In the genomic region with DNA sequence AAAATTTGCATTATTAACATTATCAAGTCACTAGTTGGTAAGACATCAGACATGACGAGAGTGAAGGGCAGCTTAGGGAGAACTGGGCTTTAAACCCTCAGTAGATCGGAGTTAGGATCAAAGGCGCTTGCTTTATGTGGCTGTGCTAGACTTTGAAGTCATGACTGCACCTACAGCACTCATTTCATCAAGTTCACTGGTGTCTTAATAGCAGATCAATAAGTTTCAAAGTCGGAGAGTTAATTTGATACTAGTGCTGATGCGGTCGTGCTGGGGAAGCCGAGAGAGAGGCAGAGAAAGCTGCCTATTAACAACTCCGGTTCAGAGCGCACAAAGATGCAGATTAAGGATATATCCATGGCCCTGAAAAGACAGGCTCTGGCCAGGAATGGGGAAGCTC, we compare ENCODE assay signal across 19 cellular contexts.
DNase-seq lines count a peak whose midpoint lies in the region; ATAC-seq, FAIRE-seq and TF ChIP-seq lines count a peak whose summit lies in the region.
"Had no signal": no experiment of that assay in that cellular context is flagged by ENCODE, and none has a peak within 500 bp of the region (broad histone marks: within the 10 kb centered on the region; RNA-seq: fewer than 3 reads in every experiment).

No MANE protein-coding gene starts in this region.

- H3K27ac Mint-ChIP-seq in GM23338, result no peak overlapping the region
- H3K27ac Mint-ChIP-seq in activated naive CD8-positive, alpha-beta T cell treated with anti-CD3 and anti-CD28 coated beads, Interleukin-2, amount 50 U/mL, for 24 hours, result no peak overlapping the region
- H3K27ac Mint-ChIP-seq: CD14-positive monocyte; CD8-positive, alpha-beta T cell had no signal

- H3K27me3 ChIP-seq in GM23338 (ENCODE audit: insufficient read depth), result no peaks in the 10 kb centered on the region
- no peaks in the 10 kb centered on the region for H3K27me3 ChIP-seq in mesendoderm (ENCODE audit: insufficient read depth, low read length, poor library complexity)
- no peaks in the 10 kb centered on the region for H3K27me3 ChIP-seq in small intestine (ENCODE audit: control insufficient read depth in 2 of 2, insufficient read depth in 2 of 2, low read length in 2 of 2)
- H3K27me3 ChIP-seq in stomach, result no peaks in the 10 kb centered on the region

- ATAC-seq in GM23338, result no peak
- peak; percentile 63 for ATAC-seq in left lobe of liver
- ATAC-seq in activated naive CD8-positive, alpha-beta T cell treated with anti-CD3 and anti-CD28 coated beads, Interleukin-2, amount 50 U/mL, for 24 hours, result no peak
- ATAC-seq in GM19463 (IDR thresholded peaks at IDR 0.05; ENCODE audit: unreplicated experiment), result no peak
- ATAC-seq: CD8-positive, alpha-beta T cell had no signal

- H3K27me3 Mint-ChIP-seq in GM23338 (ENCODE audit: insufficient read depth, low read depth, poor library complexity), result peaks cover 2% of the 10 kb centered on the region
- H3K27me3 Mint-ChIP-seq in activated naive CD8-positive, alpha-beta T cell treated with anti-CD3 and anti-CD28 coated beads, Interleukin-2, amount 50 U/mL, for 24 hours, result peaks cover 35% of the 10 kb centered on the region

- H2AFZ ChIP-seq in GM23338 (no peak overlapping the region), OCI-LY7 (ENCODE audit: low read length) (no peak overlapping the region)

- WGBS in mesendoderm (ENCODE audit: extremely low coverage, insufficient coverage, low lambda C conversion rate), result no CpG with 5 or more reads among the region's 9 CpGs
- WGBS in small intestine, 3 donors, result 35 to 77% (median 65%) methylated on average over 9 of the region's 9 CpGs
- WGBS in stomach, 5 donors, result 88 to 96% (median 93%) methylated on average over 9 of the region's 9 CpGs

- no peak overlapping the region for H3K23ac ChIP-seq in mesendoderm (ENCODE audit: low read length)

- H3K4me2 ChIP-seq in GM23338 (0 out of 2 replicates have a peak overlapping the region, but pooled peaks have one; percentile 1), mesendoderm (ENCODE audit: low read length) (no peak overlapping the region), OCI-LY7 (ENCODE audit: low read length) (no peak overlapping the region)
- H3K4me2 ChIP-seq: BLaER1 had no signal

- no peak for TF ChIP-seq CTCF in GM23338 (conservative IDR thresholded peaks at IDR 0.05; ENCODE audit: low read depth in 2 of 2)
- TF ChIP-seq CTCF in OCI-LY7 (conservative IDR thresholded peaks at IDR 0.05; ENCODE audit: low read length), result no peak
- TF ChIP-seq CTCF in stomach (IDR thresholded peaks at IDR 0.05), result no peak

- POLR2A ChIA-PET in OCI-LY7 (lab: Charles Lee), result no interaction called here

- no TSS peak for BruUV-seq in OCI-LY7 (replicated peaks; lab: Mats Ljungman, UMichigan)

- no peaks in the 10 kb centered on the region for H3K36me3 Mint-ChIP-seq in GM23338 (ENCODE audit: low read depth)
- H3K36me3 Mint-ChIP-seq in activated naive CD8-positive, alpha-beta T cell treated with anti-CD3 and anti-CD28 coated beads, Interleukin-2, amount 50 U/mL, for 24 hours (ENCODE audit: low read depth), result no peaks in the 10 kb centered on the region
- H3K36me3 Mint-ChIP-seq: CD8-positive, alpha-beta T cell had no signal

- TF ChIP-seq EP300 in stomach (IDR thresholded peaks at IDR 0.05), result no peak

- no peak overlapping the region for H3K56ac ChIP-seq in mesendoderm (ENCODE audit: low read length)

- CTCF ChIA-PET in OCI-LY7 (lab: Charles Lee; ENCODE audit: unreplicated experiment), result no interaction called here

- no peak overlapping the region for H4K5ac ChIP-seq in mesendoderm (ENCODE audit: low read length)

- H3K9me3 ChIP-seq in small intestine (ENCODE audit: control insufficient read depth, low read depth), result no peaks in the 10 kb centered on the region
- H3K9me3 ChIP-seq in OCI-LY7 (ENCODE audit: low read length), result no peaks in the 10 kb centered on the region
- no peaks in the 10 kb centered on the region for H3K9me3 ChIP-seq in stomach

- FAIRE-seq in small intestine (lab: Jason Lieb, UNC), result no peak
- FAIRE-seq: G401.6, GM12891, GM19239, HTR-8/SVneo had no signal

- peaks cover 83% of the 10 kb centered on the region for H3K4me1 ChIP-seq in GM23338 (ENCODE audit: insufficient read depth)
- H3K4me1 ChIP-seq in mesendoderm (ENCODE audit: control insufficient read depth, low read depth, low read length), result peaks cover 10% of the 10 kb centered on the region
- peaks cover 0 to 4% of the 10 kb centered on the region in 2 donors for H3K4me1 ChIP-seq in small intestine (ENCODE audit: control insufficient read depth in 2 of 2, insufficient read depth in 1 of 2, low read depth in 1 of 2, low read length in 1 of 2)
- H3K4me1 ChIP-seq in OCI-LY7 (ENCODE audit: insufficient read depth, low read length, poor library complexity, severe bottlenecking), result no peaks in the 10 kb centered on the region
- peaks cover 0 to 42% (median 19%) of the 10 kb centered on the region in 4 donors for H3K4me1 ChIP-seq in stomach

- H3K9me3 Mint-ChIP-seq in GM23338, result no peaks in the 10 kb centered on the region
- H3K9me3 Mint-ChIP-seq in activated naive CD8-positive, alpha-beta T cell treated with anti-CD3 and anti-CD28 coated beads, Interleukin-2, amount 50 U/mL, for 24 hours, result no peaks in the 10 kb centered on the region
- H3K9me3 Mint-ChIP-seq: CD8-positive, alpha-beta T cell had no signal

- H3K79me2 ChIP-seq in GM23338 (replicated peaks; ENCODE audit: insufficient read depth) (peaks cover 95% of the 10 kb centered on the region), mesendoderm (ENCODE audit: control insufficient read depth, insufficient read depth, low read length) (no peaks in the 10 kb centered on the region), OCI-LY7 (ENCODE audit: insufficient read depth, low read depth, low read length) (no peaks in the 10 kb centered on the region)

- no peak overlapping the region for H2BK5ac ChIP-seq in mesendoderm (ENCODE audit: low read length)

- H3K18ac ChIP-seq in mesendoderm (ENCODE audit: low read length), result no peak overlapping the region

- H3K4me3 Mint-ChIP-seq in GM23338, result no peak overlapping the region
- H3K4me3 Mint-ChIP-seq in activated naive CD8-positive, alpha-beta T cell treated with anti-CD3 and anti-CD28 coated beads, Interleukin-2, amount 50 U/mL, for 24 hours, result no peak overlapping the region
- H3K4me3 Mint-ChIP-seq: CD8-positive, alpha-beta T cell had no signal

- H3K79me1 ChIP-seq in mesendoderm (ENCODE audit: low read length), result peaks cover 2% of the 10 kb centered on the region

- H3K9ac ChIP-seq in mesendoderm (ENCODE audit: low read length), result no peak overlapping the region
- H3K9ac ChIP-seq: BLaER1 had no signal

- intact Hi-C loops in OCI-LY7 (cut with micrococcal nuclease; ENCODE audit: unreplicated experiment) (no loop called here), stomach (cut with DNase I; ENCODE audit: low total_unique reads) (loop anchor here (10.0 kb wide), 1 partner anchor 398 kb away; no protein-coding TSS in a partner anchor)

- H3K4ac ChIP-seq in mesendoderm (ENCODE audit: low read depth, low read length), result peak overlapping the region; percentile 52

- H2BK15ac ChIP-seq in mesendoderm (replicated peaks; ENCODE audit: low read depth), result no peak overlapping the region

- H2AK5ac ChIP-seq in mesendoderm (ENCODE audit: low read length), result no peak overlapping the region

- H3K4me3 ChIP-seq in GM23338, result no peak overlapping the region
- no peak overlapping the region for H3K4me3 ChIP-seq in mesendoderm (ENCODE audit: low read length)
- no peak overlapping the region for H3K4me3 ChIP-seq in small intestine (ENCODE audit: low read depth in 1 of 2, low read length in 2 of 2)
- H3K4me3 ChIP-seq in OCI-LY7 (ENCODE audit: low read depth, low read length, poor library complexity, severe bottlenecking), result no peak overlapping the region
- no peak overlapping the region for H3K4me3 ChIP-seq in stomach
- H3K4me3 ChIP-seq: BLaER1 had no signal

- H3F3A ChIP-seq in GM23338 (replicated peaks; ENCODE audit: low read depth), result 0 out of 2 replicates have a peak, but pooled peaks cover 1% of the 10 kb centered on the region

- no peak for DNase-seq in GM23338 (ENCODE audit: low spot score)
- DNase-seq in left lobe of liver (ENCODE audit: low spot score), result no peak
- no peak for DNase-seq in mesendoderm
- DNase-seq in small intestine, result peak; percentile 75
- no peak for DNase-seq in activated naive CD8-positive, alpha-beta T cell treated with anti-CD3 and anti-CD28 coated beads, Interleukin-2, amount 50 U/mL, for 24 hours
- no peak for DNase-seq in OCI-LY7 (ENCODE audit: low spot score)
- no peak for DNase-seq in stomach
- DNase-seq: 8988T; CD8-positive, alpha-beta T cell; DMS 273 treated with DMSO at 0.1 percent for 48 hours; GOT3; H7 had no signal

- no peak for TF ChIP-seq POLR2A in stomach (IDR thresholded peaks at IDR 0.05)

- peaks cover 63% of the 10 kb centered on the region for H4K20me1 ChIP-seq in GM23338 (replicated peaks; ENCODE audit: insufficient read depth)
- H4K20me1 ChIP-seq in OCI-LY7 (ENCODE audit: insufficient read depth, low read length), result no peaks in the 10 kb centered on the region

- H3K36me3 ChIP-seq in GM23338 (ENCODE audit: insufficient read depth) (no peaks in the 10 kb centered on the region), mesendoderm (ENCODE audit: control insufficient read depth, insufficient read depth, low read length) (no peaks in the 10 kb centered on the region), small intestine (ENCODE audit: control insufficient read depth in 2 of 2, insufficient read depth in 2 of 2, low read length in 2 of 2) (peaks cover 0 to 2% of the 10 kb centered on the region in 2 donors), OCI-LY7 (ENCODE audit: insufficient read depth, low read length) (no peaks in the 10 kb centered on the region), stomach (no peaks in the 10 kb centered on the region)

- peaks cover 79% of the 10 kb centered on the region for H3K4me1 Mint-ChIP-seq in GM23338
- peaks cover 5% of the 10 kb centered on the region for H3K4me1 Mint-ChIP-seq in activated naive CD8-positive, alpha-beta T cell treated with anti-CD3 and anti-CD28 coated beads, Interleukin-2, amount 50 U/mL, for 24 hours

- H3K27ac ChIP-seq in GM23338 (ENCODE audit: low read depth), result no peak overlapping the region
- no peak overlapping the region for H3K27ac ChIP-seq in mesendoderm (ENCODE audit: low read depth, low read length)
- no peak overlapping the region for H3K27ac ChIP-seq in small intestine (ENCODE audit: low read depth in 1 of 2, low read length in 1 of 2)
- H3K27ac ChIP-seq in OCI-LY7 (ENCODE audit: low read depth, low read length, poor library complexity, severe bottlenecking), result no peak overlapping the region
- H3K27ac ChIP-seq in stomach, result no peak overlapping the region
- H3K27ac ChIP-seq: BLaER1 had no signal

- no peak overlapping the region for H4K8ac ChIP-seq in mesendoderm (ENCODE audit: low read depth, low read length)

- no peak overlapping the region for H2BK120ac ChIP-seq in mesendoderm (ENCODE audit: low read depth, low read length)

- H3K9me2 ChIP-seq in GM23338 (ENCODE audit: insufficient read depth) (no peaks in the 10 kb centered on the region), OCI-LY7 (ENCODE audit: insufficient read depth, low read length) (no peaks in the 10 kb centered on the region)
